ENCODE assay signal across 23 cellular contexts in genomic region chr10:77967611-77968022, GRCh38. TPM values are rescaled to one million over a fixed set of nuclear protein-coding genes. Genes with fewer than 3 reads are reported as not detected.
A peak's percentile ranks its signal among the peaks of the same experiment; 100 is the strongest.
DNase-seq lines count a peak whose midpoint lies in the region; ATAC-seq, FAIRE-seq and TF ChIP-seq lines count a peak whose summit lies in the region.
"Had no signal": no experiment of that assay in that cellular context is flagged by ENCODE, and none has a peak within 500 bp of the region (broad histone marks: within the 10 kb centered on the region; RNA-seq: fewer than 3 reads in every experiment).

No MANE protein-coding gene starts in this region.

- TF ChIP-seq POLR2A in GM12892 (IDR thresholded peaks at IDR 0.05; ENCODE audit: low read depth, low read length): no peak

- no peaks in the 10 kb centered on the region for H4K20me1 ChIP-seq in BLaER1
- no peaks in the 10 kb centered on the region for H4K20me1 ChIP-seq in neural cell (ENCODE audit: insufficient read depth)

- H3K27me3 ChIP-seq in BLaER1: no peaks in the 10 kb centered on the region
- no peaks in the 10 kb centered on the region for H3K27me3 ChIP-seq in endodermal cell (ENCODE audit: control insufficient read depth, insufficient read depth, low read length, poor library complexity, severe bottlenecking)
- H3K27me3 ChIP-seq in neural cell (ENCODE audit: insufficient read depth, low read depth, low read length): no peaks in the 10 kb centered on the region
- H3K27me3 ChIP-seq: heart left ventricle, pancreas had no signal

- H3K4me1 Mint-ChIP-seq in endodermal cell: peaks cover 8% of the 10 kb centered on the region

- H3K27ac ChIP-seq in BLaER1 (no peak overlapping the region), endodermal cell (ENCODE audit: low read depth, low read length) (peak overlapping the region; percentile 90), neural cell (ENCODE audit: low read length) (peak overlapping the region; percentile 94), coronary artery (no peak overlapping the region)
- H3K27ac ChIP-seq: pancreas had no signal

- no peak for FAIRE-seq in GM12892 (lab: Jason Lieb, UNC)
- FAIRE-seq: D721Med, pancreas, TTC549 had no signal

- no peaks in the 10 kb centered on the region for H3K27me3 Mint-ChIP-seq in endodermal cell (ENCODE audit: insufficient read depth)
- H3K27me3 Mint-ChIP-seq: activated CD8-positive, alpha-beta T cell treated with anti-CD3 and anti-CD28 coated beads for 36 hours; activated naive CD8-positive, alpha-beta T cell treated with anti-CD3 and anti-CD28 coated beads, Interleukin-2, amount 10 ng/mL, durations not matched to agents 7 days and 5 days had no signal

- no peak for TF ChIP-seq CTCF in endodermal cell (conservative IDR thresholded peaks at IDR 0.05)
- TF ChIP-seq CTCF in neural cell (IDR thresholded peaks at IDR 0.05; ENCODE audit: poor library complexity, severe bottlenecking): peak; percentile 36
- no peak for TF ChIP-seq CTCF in coronary artery (IDR thresholded peaks at IDR 0.05)

- H3K9me3 Mint-ChIP-seq in endodermal cell: peaks cover 24% of the 10 kb centered on the region

- peak; percentile 34 for TF ChIP-seq RAD21 in neural cell (conservative IDR thresholded peaks at IDR 0.05)

- H3K4me2 ChIP-seq in BLaER1 (peak overlapping the region; percentile 43), neural cell (ENCODE audit: low read length) (peak overlapping the region; percentile 26)

- H3K36me3 ChIP-seq in BLaER1 (no peaks in the 10 kb centered on the region), endodermal cell (ENCODE audit: control insufficient read depth, insufficient read depth, low read length) (no peaks in the 10 kb centered on the region), neural cell (ENCODE audit: insufficient read depth, low read length) (peaks cover 6% of the 10 kb centered on the region)
- H3K36me3 ChIP-seq: heart left ventricle, pancreas had no signal

- no peak overlapping the region for H3K4me3 Mint-ChIP-seq in endodermal cell
- H3K4me3 Mint-ChIP-seq: activated CD8-positive, alpha-beta T cell treated with anti-CD3 and anti-CD28 coated beads for 36 hours; activated naive CD8-positive, alpha-beta T cell treated with anti-CD3 and anti-CD28 coated beads, Interleukin-2, amount 10 ng/mL, durations not matched to agents 7 days and 5 days; naive thymus-derived CD4-positive, alpha-beta T cell; stimulated activated naive CD8-positive, alpha-beta T cell treated with anti-CD3 and anti-CD28 coated beads, Interleukin-15, Interleukin-2, amounts not matched to agents 100 ng/mL and 50 ng/mL, for 24 hours had no signal

- no peaks in the 10 kb centered on the region for H3K9me2 ChIP-seq in neural cell (ENCODE audit: insufficient read depth, low read length)

- WGBS in endodermal cell (ENCODE audit: insufficient coverage in 1 of 2, insufficient read length in 1 of 2), 2 experiments: 40 to 84% methylated on average over 1 to 8 of the region's 8 CpGs

- peaks cover 17% of the 10 kb centered on the region for H3K9me3 ChIP-seq in BLaER1
- peaks cover 20% of the 10 kb centered on the region for H3K9me3 ChIP-seq in endodermal cell (ENCODE audit: control insufficient read depth, low read length)
- H3K9me3 ChIP-seq in neural cell (ENCODE audit: low read length): no peaks in the 10 kb centered on the region
- H3K9me3 ChIP-seq: heart left ventricle, pancreas had no signal

- H3K27ac Mint-ChIP-seq in endodermal cell: peak overlapping the region; percentile 37
- H3K27ac Mint-ChIP-seq: activated CD8-positive, alpha-beta T cell treated with anti-CD3 and anti-CD28 coated beads for 36 hours; activated naive CD8-positive, alpha-beta T cell treated with anti-CD3 and anti-CD28 coated beads, Interleukin-2, amount 10 ng/mL, durations not matched to agents 7 days and 5 days; naive thymus-derived CD4-positive, alpha-beta T cell; stimulated activated naive CD8-positive, alpha-beta T cell treated with anti-CD3 and anti-CD28 coated beads, Interleukin-15, Interleukin-2, amounts not matched to agents 100 ng/mL and 50 ng/mL, for 24 hours had no signal

- H3K36me3 Mint-ChIP-seq in endodermal cell (ENCODE audit: low read depth): no peaks in the 10 kb centered on the region

- ATAC-seq in GM18519 (IDR thresholded peaks at IDR 0.05; ENCODE audit: low FRiP score, unreplicated experiment) (no peak), HG02938 (IDR thresholded peaks at IDR 0.05; ENCODE audit: unreplicated experiment) (no peak)
- ATAC-seq: activated CD8-positive, alpha-beta T cell treated with anti-CD3 and anti-CD28 coated beads for 36 hours; heart left ventricle; left lobe of liver; naive thymus-derived CD4-positive, alpha-beta T cell; Panc1; pancreas; sciatic nerve had no signal

- H3F3A ChIP-seq in neural cell (ENCODE audit: insufficient read depth, low read length, poor library complexity, severe bottlenecking): no peaks in the 10 kb centered on the region

- no peaks in the 10 kb centered on the region for H3K79me2 ChIP-seq in neural cell (replicated peaks; ENCODE audit: insufficient read depth, low read length)

- no peak overlapping the region for H2AFZ ChIP-seq in neural cell (ENCODE audit: low read depth, low read length)

- H3K9ac ChIP-seq in BLaER1 (no peak overlapping the region), endodermal cell (ENCODE audit: extremely low read depth, low read length, poor library complexity, severe bottlenecking) (no peak overlapping the region), neural cell (ENCODE audit: low read length) (peak overlapping the region; percentile 55)

- H3K4me3 ChIP-seq in BLaER1 (no peak overlapping the region), endodermal cell (ENCODE audit: low read length) (no peak overlapping the region), neural cell (ENCODE audit: low read length) (peak overlapping the region; percentile 55), coronary artery (no peak overlapping the region)
- H3K4me3 ChIP-seq: heart left ventricle, pancreas had no signal

- TF ChIP-seq EP300 in neural cell (conservative IDR thresholded peaks at IDR 0.05; ENCODE audit: poor library complexity, severe bottlenecking): peak; percentile 83

- H3K4me1 ChIP-seq in BLaER1 (peaks cover 27% of the 10 kb centered on the region), endodermal cell (ENCODE audit: control insufficient read depth, insufficient read depth, low read length) (peaks cover 2% of the 10 kb centered on the region)

- DNase-seq in NCI-H146 (lab: John Stamatoyannopoulos, UW) (peak; percentile 53), endodermal cell (no peak), coronary artery (ENCODE audit: low spot score) (no peak), GM12892 (ENCODE audit: insufficient read length) (no peak)
- DNase-seq: activated CD4-positive, CD25-positive, alpha-beta regulatory T cell treated with anti-CD3 and anti-CD28 coated beads, Interleukin-2, amount 50 U/mL, for 72 hours; activated CD8-positive, alpha-beta T cell treated with anti-CD3 and anti-CD28 coated beads for 36 hours; activated effector memory CD4-positive, alpha-beta T cell treated with Interleukin-2 at 50 U/mL for 16 hours; activated naive CD8-positive, alpha-beta T cell treated with anti-CD3 and anti-CD28 coated beads, Interleukin-2, amount 10 ng/mL, durations not matched to agents 7 days and 5 days; activated T-cell treated with anti-CD3 and anti-CD28 coated beads for 4 hours; heart left ventricle; naive thymus-derived CD4-positive, alpha-beta T cell; NCI-H2029 treated with DMSO at 0.1 percent for 48 hours; pancreas had no signal

TF ChIP-seq in neural cell, 6 proteins besides CTCF, POLR2A, EP300 and RAD21:
- TF ChIP-seq POLR2AphosphoS5 (IDR thresholded peaks at IDR 0.05) (no peak), TAF1 (IDR thresholded peaks at IDR 0.05; ENCODE audit: low read depth) (peak; percentile 51), EZH2 (IDR thresholded peaks at IDR 0.05; ENCODE audit: borderline replicate concordance, insufficient read depth, low read length, poor library complexity, severe bottlenecking) (no peak), MXI1 (conservative IDR thresholded peaks at IDR 0.05; ENCODE audit: poor library complexity, severe bottlenecking) (peak; percentile 91), SMC3 (conservative IDR thresholded peaks at IDR 0.05; ENCODE audit: poor library complexity) (peak; percentile 49), REST (IDR thresholded peaks at IDR 0.05; ENCODE audit: borderline replicate concordance) (peak; percentile 27)

RNA-seq across cellular contexts. Expression of gene DLG5, which starts 41.1 kb away (rescaled TPM):
- 10 to 100 TPM; 79.4 to 83.4 TPM for total RNA-seq in endodermal cell
- 55.8 TPM for polyA plus RNA-seq in endodermal cell (2013, experiment 1 of 2)
- polyA plus RNA-seq in endodermal cell (2013, experiment 2 of 2): 53.5 TPM
- 72.9 and 84.0 TPM in 2 replicates for polyA plus RNA-seq in neural cell
- 103 and 105 TPM in 2 replicates for polyA minus RNA-seq in neural cell
- 1.8 TPM for polyA plus RNA-seq in GM12892 (2012; ENCODE audit: missing spikeins)
- polyA plus RNA-seq: naive thymus-derived CD4-positive, alpha-beta T cell had no signal

Comparison
In these comparisons a context has a peak if more than half of its experiments do, and no peak if none do; other contexts are left out.
1. H3K27ac ChIP-seq: peak in endodermal cell (single experiment) and neural cell (single experiment); none in BLaER1 (single experiment) and coronary artery (0 of 2).